Comparison of ENCODE assay signal across 8 cellular contexts in the genomic region with DNA sequence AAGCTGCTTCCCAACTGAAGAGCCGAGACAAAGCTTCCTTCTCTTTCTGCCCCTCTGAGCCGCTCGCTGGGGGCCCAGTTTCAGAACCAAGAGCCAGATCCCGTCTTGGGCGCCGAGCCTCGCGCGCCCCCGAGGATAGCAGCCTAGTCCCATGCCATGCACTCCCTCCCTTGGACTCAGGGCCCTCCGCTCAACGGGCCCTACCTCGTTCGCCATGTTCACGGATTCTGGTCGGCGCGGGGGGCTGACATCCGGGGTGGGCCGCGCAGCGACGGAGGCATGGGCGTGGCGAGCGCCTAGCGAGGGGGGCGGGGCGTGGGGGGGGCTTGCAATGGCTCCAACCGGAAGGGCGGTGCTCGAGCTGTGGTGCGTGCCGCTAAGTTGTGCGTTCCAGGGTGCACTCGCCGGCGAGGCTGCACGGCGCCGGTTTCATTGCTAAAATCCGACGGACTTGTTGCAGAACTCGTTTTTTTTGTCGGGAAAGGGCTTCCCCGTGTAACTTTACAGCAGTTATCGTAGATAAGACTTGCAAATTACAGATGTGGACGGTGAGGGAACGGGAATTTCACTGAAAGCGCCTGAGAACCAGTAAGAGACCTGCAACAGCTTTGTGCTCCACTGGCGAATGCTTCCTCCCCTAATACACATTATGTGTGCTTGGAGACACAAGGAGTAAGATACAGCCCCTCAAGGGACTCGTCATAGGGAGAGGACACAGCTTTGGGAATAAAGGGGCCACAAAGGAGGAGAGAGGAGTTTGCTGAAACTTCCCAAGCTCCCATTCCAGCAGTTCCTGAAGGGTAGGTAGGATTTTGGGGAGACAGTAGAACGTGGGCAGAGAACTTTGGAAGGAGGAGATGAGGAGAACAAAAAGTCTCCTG. TPM values are rescaled to one million over a fixed set of nuclear protein-coding genes. Genes with fewer than 3 reads are reported as not detected.
A peak's percentile ranks its signal among the peaks of the same experiment; 100 is the strongest.
DNase-seq lines count a peak whose midpoint lies in the region; ATAC-seq and TF ChIP-seq lines count a peak whose summit lies in the region.

A gene (minus strand): TSS at position 304 of the 881 bp plus-strand sequence. CDS start 88 bp downstream, at position 216.

- DNase-seq in NCI-H1105 treated with DMSO at 0.1 percent for 48 hours (lab: John Stamatoyannopoulos, UW) (peak; percentile 67), T-cell (peak; percentile 77 to 94 (median 88)), heart left ventricle (peak; percentile 90 to 94 (median 93)), pons (ENCODE audit: low spot score) (peak; percentile 74), transverse colon (peak; percentile 92)

- H3K9me3 Mint-ChIP-seq in T-cell = no peaks in the 10 kb centered on the region

- no peak for TF ChIP-seq EP300 in transverse colon (IDR thresholded peaks at IDR 0.05; ENCODE audit: low read depth)

- TF ChIP-seq CTCF in GM12875 (IDR thresholded peaks at IDR 0.05; ENCODE audit: borderline replicate concordance, insufficient read depth, low read depth, low read length) = no peak
- TF ChIP-seq CTCF in heart left ventricle (IDR thresholded peaks at IDR 0.05) = no peak
- TF ChIP-seq CTCF in transverse colon (IDR thresholded peaks at IDR 0.05) = no peak

- H3K4me1 ChIP-seq in heart left ventricle (peaks cover 0 to 57% (median 30%) of the 10 kb centered on the region in 12 donors), transverse colon (peaks cover 0 to 66% (median 34%) of the 10 kb centered on the region in 4 donors)

- H3K27ac ChIP-seq in adipose tissue (ENCODE audit: low read depth, low read length) (no peak within 1 kb of the TSS), heart left ventricle (peak within 1 kb of the TSS; percentile 84 to 96 (median 92)), transverse colon (peak within 1 kb of the TSS; percentile 90 to 98 (median 96))

- peaks cover 0 to 22% (median 20%) of the 10 kb centered on the region in 9 donors for H3K36me3 ChIP-seq in heart left ventricle
- H3K36me3 ChIP-seq in transverse colon = peaks cover 0 to 10% (median 4%) of the 10 kb centered on the region in 4 donors

- peak within 1 kb of the TSS; percentile 63 for H3K4me3 ChIP-seq in GM12875 (ENCODE audit: low read depth, low read length)
- H3K4me3 ChIP-seq in heart left ventricle = peak within 1 kb of the TSS; percentile 37 to 88 (median 69)
- peak within 1 kb of the TSS; percentile 69 to 91 (median 82) for H3K4me3 ChIP-seq in transverse colon

- WGBS in adipose tissue, 3 donors = 0 to 1% (median 0%) methylated on average over 46 to 53 of the region's 53 CpGs
- WGBS in heart left ventricle, 4 donors = 0 to 1% (median 1%) methylated on average over 26 to 53 of the region's 53 CpGs
- WGBS in transverse colon (ENCODE audit: low coverage in 1 of 2), 2 donors = 1% methylated on average over 52 of the region's 53 CpGs; no CpG with 5 or more reads in 1 of the 2 donors

- peak in 1 of 2 donors; percentile 82 for TF ChIP-seq POLR2A in heart left ventricle (IDR thresholded peaks at IDR 0.05)
- TF ChIP-seq POLR2A in transverse colon (IDR thresholded peaks at IDR 0.05) = peak; percentile 95

- peak within 1 kb of the TSS; percentile 97 to 99 (median 97) for H3K4me3 Mint-ChIP-seq in T-cell

- CTCF ChIA-PET in T-cell (lab: Charles Lee) = interaction anchor here (0.5 to 2.2 kb wide), 9 partner anchors 32 to 860 kb away, joined by 3 to 15 read pairs (median 3); a partner anchor contains a TSS

- H3K9me3 ChIP-seq in heart left ventricle = no peaks in the 10 kb centered on the region
- no peaks in the 10 kb centered on the region for H3K9me3 ChIP-seq in transverse colon

- peak within 1 kb of the TSS; percentile 99 to 100 for H3K27ac Mint-ChIP-seq in T-cell

- H3K27me3 ChIP-seq in heart left ventricle (no peaks in the 10 kb centered on the region), transverse colon (no peaks in the 10 kb centered on the region)

- peaks cover 54 to 67% (median 61%) of the 10 kb centered on the region in 3 donors for H3K4me1 Mint-ChIP-seq in T-cell

- intact Hi-C loops in heart left ventricle (cut with DNase I) = loop anchor here in 5 of 10 donors (1.0 to 10.0 kb wide), 7 partner anchors 93 to 944 kb away; a partner anchor contains a TSS
- intact Hi-C loops in transverse colon (cut with DNase I; ENCODE audit: low total_unique reads) = no loop called here

- ATAC-seq in HG02678 (IDR thresholded peaks at IDR 0.05; ENCODE audit: unreplicated experiment) (peak; percentile 91), T-cell (replicated peaks in 1 of 4) (peak; percentile 93 to 99 (median 96)), heart left ventricle (peak; percentile 98 to 100 (median 98))

- H3K27me3 Mint-ChIP-seq in T-cell = no peaks in the 10 kb centered on the region

- H3K36me3 Mint-ChIP-seq in T-cell = peaks cover 14% of the 10 kb centered on the region

- in situ Hi-C loops in transverse colon (cut with MboI; ENCODE audit: low pct_ligation_motif_present in 1 of 4, low pct_unique_long_range_greater_than_20kb in 1 of 4, low sequenced_read_pairs in 3 of 4) = no loop called here

- POLR2A ChIA-PET in T-cell (lab: Charles Lee) = interaction anchor here (0.5 to 1.6 kb wide), 5 partner anchors 14 to 831 kb away, joined by 3 to 5 read pairs (median 4); no protein-coding TSS in a partner anchor

RNA-seq across cellular contexts. Expression of the gene that starts here (rescaled TPM):
- 10 to 100 TPM; 51.1 to 80.6 (median 70.5) TPM for total RNA-seq in T-cell
- 100 to 1,000 TPM in 2 of 3 donors, 10 to 100 TPM in 1; 46.7 to 198 (median 170) TPM for polyA plus RNA-seq in adipose tissue
- 100 to 1,000 TPM; 122 to 246 (median 145) TPM for total RNA-seq in heart left ventricle
- polyA plus RNA-seq in heart left ventricle = 100 to 1,000 TPM; 104 to 135 TPM
- total RNA-seq in transverse colon = 100 to 1,000 TPM in 2 of 4 donors, 10 to 100 TPM in 2; 63.3 to 159 (median 111) TPM
